ENCODE assay signal across 16 cellular contexts in the genomic region with DNA sequence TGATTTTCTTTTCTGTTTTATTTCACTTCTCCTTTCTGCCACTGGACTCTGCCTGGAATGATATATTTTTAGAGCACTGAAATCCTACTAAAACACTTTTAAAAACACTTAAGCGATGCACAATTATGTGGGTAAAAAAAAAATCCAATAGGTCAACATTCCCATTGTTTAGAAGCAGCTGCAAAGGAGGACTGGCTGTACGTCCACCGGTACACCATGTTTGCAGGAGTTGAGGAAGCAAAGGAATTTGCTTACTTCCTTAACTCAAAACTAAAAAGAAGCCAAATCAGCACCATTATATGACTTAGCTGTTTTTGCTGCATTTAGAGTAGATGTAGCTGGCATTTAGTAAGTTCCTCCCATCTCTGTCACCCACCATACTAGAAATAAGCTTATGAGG.
"Had no signal": no experiment of that assay in that cellular context is flagged by ENCODE, and none has a peak within 500 bp of the region (broad histone marks: within the 10 kb centered on the region; RNA-seq: fewer than 3 reads in every experiment).

No MANE protein-coding gene starts in this region.

- H3K27ac Mint-ChIP-seq: activated CD8-positive, alpha-beta memory T cell treated with anti-CD3 and anti-CD28 coated beads, Interleukin-2, amount 10 ng/mL, durations not matched to agents 7 days and 5 days; activated naive CD4-positive, alpha-beta T cell treated with anti-CD3 and anti-CD28 coated beads, Interleukin-2, amount 50 U/mL, for 72 hours; activated T-cell treated with anti-CD3 and anti-CD28 coated beads, Interleukin-2, amount 50 U/mL, for 24 hours; progenitor cell of endocrine pancreas had no signal

- H3K27ac ChIP-seq: breast epithelium, testis had no signal

- H3K27me3 ChIP-seq: breast epithelium, gastrocnemius medialis, testis had no signal

- H3K4me3 Mint-ChIP-seq: activated CD8-positive, alpha-beta memory T cell treated with anti-CD3 and anti-CD28 coated beads, Interleukin-2, amount 10 ng/mL, durations not matched to agents 7 days and 5 days; activated T-cell treated with anti-CD3 and anti-CD28 coated beads, Interleukin-2, amount 50 U/mL, for 24 hours had no signal

- H3K27me3 Mint-ChIP-seq: activated CD8-positive, alpha-beta memory T cell treated with anti-CD3 and anti-CD28 coated beads, Interleukin-2, amount 10 ng/mL, durations not matched to agents 7 days and 5 days; activated T-cell treated with anti-CD3 and anti-CD28 coated beads, Interleukin-2, amount 50 U/mL, for 24 hours; progenitor cell of endocrine pancreas had no signal

- H3K36me3 Mint-ChIP-seq: activated CD8-positive, alpha-beta memory T cell treated with anti-CD3 and anti-CD28 coated beads, Interleukin-2, amount 10 ng/mL, durations not matched to agents 7 days and 5 days; activated naive CD4-positive, alpha-beta T cell treated with anti-CD3 and anti-CD28 coated beads, Interleukin-2, amount 50 U/mL, for 72 hours had no signal

- DNase-seq: activated CD4-positive, alpha-beta T cell treated with anti-CD3 and anti-CD28 coated beads, Interleukin-2, amount 50 U/mL, for 1 hour; activated CD8-positive, alpha-beta memory T cell treated with anti-CD3 and anti-CD28 coated beads, Interleukin-2, amount 10 ng/mL, durations not matched to agents 7 days and 5 days; activated effector memory CD4-positive, alpha-beta T cell treated with anti-CD3 and anti-CD28 coated beads, Interleukin-2, amount 50 U/mL, for 16 hours; activated T-cell treated with anti-CD3 and anti-CD28 coated beads, Interleukin-2, amount 50 U/mL, for 24 hours; amniotic stem cell; gastrocnemius medialis; kidney; stimulated activated CD4-positive, alpha-beta T cell treated with anti-CD3 and anti-CD28 coated beads, Interleukin-2, amount 100 ng/mL, for 48 hours; stimulated activated CD8-positive, alpha-beta memory T cell treated with anti-CD3 and anti-CD28 coated beads, Interleukin-4, amount 100 ng/mL, for 48 hours; stimulated activated naive CD8-positive, alpha-beta T cell treated with anti-CD3 and anti-CD28 coated beads, Interleukin-15, Interleukin-2, amounts not matched to agents 100 U/mL and 50 U/mL, for 24 hours; T-helper 2 cell; testis had no signal

- FAIRE-seq: kidney had no signal

- ATAC-seq: activated CD8-positive, alpha-beta memory T cell treated with anti-CD3 and anti-CD28 coated beads, Interleukin-2, amount 10 ng/mL, durations not matched to agents 7 days and 5 days; activated naive CD4-positive, alpha-beta T cell treated with anti-CD3 and anti-CD28 coated beads, Interleukin-2, amount 50 U/mL, for 72 hours; sciatic nerve; stimulated activated naive CD8-positive, alpha-beta T cell treated with anti-CD3 and anti-CD28 coated beads, Interleukin-15, Interleukin-2, amounts not matched to agents 100 U/mL and 50 U/mL, for 24 hours had no signal

- H3K36me3 ChIP-seq: breast epithelium, gastrocnemius medialis had no signal

- H3K4me1 ChIP-seq: breast epithelium, testis had no signal

- H3K9me3 ChIP-seq: breast epithelium, gastrocnemius medialis, testis had no signal

- H3K9me3 Mint-ChIP-seq: activated T-cell treated with anti-CD3 and anti-CD28 coated beads, Interleukin-2, amount 50 U/mL, for 24 hours had no signal

- H3K4me3 ChIP-seq: breast epithelium, gastrocnemius medialis, testis had no signal

- H3K4me1 Mint-ChIP-seq: activated CD8-positive, alpha-beta memory T cell treated with anti-CD3 and anti-CD28 coated beads, Interleukin-2, amount 10 ng/mL, durations not matched to agents 7 days and 5 days had no signal
